34 cellular contexts compared by ENCODE assay signal in genomic region chr6:17941318-17941717, GRCh38. TPM values are rescaled to one million over a fixed set of nuclear protein-coding genes. Genes with fewer than 3 reads are reported as not detected.
"Had no signal": no experiment of that assay in that cellular context is flagged by ENCODE, and none has a peak within 500 bp of the region (broad histone marks: within the 10 kb centered on the region; RNA-seq: fewer than 3 reads in every experiment).

No MANE protein-coding gene starts in this region.

- H3K4me1 Mint-ChIP-seq: activated B cell treated with CpG ODN at 0.5 μM for 24 hours; activated T-helper 17 cell treated with anti-CD3 and anti-CD28 coated beads, Interleukin-2, amount 50 U/mL, for 72 hours; central memory CD8-positive, alpha-beta T cell had no signal

- H3K36me3 ChIP-seq: brain microvascular endothelial cell, esophagus squamous epithelium, gastroesophageal sphincter, WERI-Rb-1 had no signal

- H3K36me3 Mint-ChIP-seq: activated naive CD8-positive, alpha-beta T cell had no signal

- H3K27ac Mint-ChIP-seq: activated B cell treated with CpG ODN at 0.5 μM for 24 hours; activated CD8-positive, alpha-beta T cell treated with anti-CD3 and anti-CD28 coated beads for 36 hours; activated naive CD8-positive, alpha-beta T cell; activated T-helper 17 cell treated with anti-CD3 and anti-CD28 coated beads, Interleukin-2, amount 50 U/mL, for 72 hours; dendritic cell treated with granulocyte-macrophage colony-stimulating factor and Interleukin-4, amounts not matched to agents 40 ng/mL and 50 ng/mL, for 4 days; effector memory CD8-positive, alpha-beta T cell; T-helper 1 cell treated with Interleukin-12 subunit alpha and Interleukin-12 subunit beta and Interleukin-4 antibody, amounts not matched to agents 30 μg/mL and 1 μg/mL, for 36 hours; T-helper 2 cell treated with Interferon-gamma antibody and Interleukin-4, amounts not matched to agents 5 μg/mL and 100 μg/mL, for 36 hours had no signal

- H3K27me3 ChIP-seq: brain microvascular endothelial cell, dorsolateral prefrontal cortex, esophagus squamous epithelium, gastroesophageal sphincter had no signal

- H3K4me3 Mint-ChIP-seq: activated B cell treated with CpG ODN at 0.5 μM for 24 hours; activated CD8-positive, alpha-beta T cell treated with anti-CD3 and anti-CD28 coated beads for 36 hours; activated naive CD8-positive, alpha-beta T cell; activated T-cell treated with anti-CD3 and anti-CD28 coated beads, Interleukin-2, amount 50 U/mL, for 4 hours; activated T-helper 17 cell treated with anti-CD3 and anti-CD28 coated beads, Interleukin-2, amount 50 U/mL, for 72 hours; central memory CD8-positive, alpha-beta T cell; dendritic cell treated with granulocyte-macrophage colony-stimulating factor and Interleukin-4, amounts not matched to agents 40 ng/mL and 50 ng/mL, for 4 days; effector memory CD8-positive, alpha-beta T cell; T-helper 1 cell treated with Interleukin-12 subunit alpha and Interleukin-12 subunit beta and Interleukin-4 antibody, amounts not matched to agents 30 μg/mL and 1 μg/mL, for 36 hours; T-helper 2 cell treated with Interferon-gamma antibody and Interleukin-4, amounts not matched to agents 5 μg/mL and 100 μg/mL, for 36 hours had no signal

- FAIRE-seq: astrocyte, bronchial epithelial cell, endothelial cell of umbilical vein had no signal

- DNase-seq: activated B cell treated with CpG ODN at 0.5 μM for 24 hours; activated CD4-positive, alpha-beta T cell treated with anti-CD3 and anti-CD28 coated beads for 48 hours; activated CD4-positive, alpha-beta T cell treated with anti-CD3 and anti-CD28 coated beads, Interleukin-2, amount 50 U/mL, for 1 hour; activated CD4-positive, alpha-beta T cell treated with anti-CD3 and anti-CD28 coated beads, Interleukin-2, amount 50 U/mL, for 48 hours; activated CD8-positive, alpha-beta memory T cell treated with anti-CD3 and anti-CD28 coated beads for 24 hours; activated CD8-positive, alpha-beta T cell treated with anti-CD3 and anti-CD28 coated beads for 36 hours; activated effector memory CD4-positive, alpha-beta T cell treated with Interleukin-2 at 50 U/mL for 16 hours; activated gamma-delta T cell treated with Interleukin-2 at 50 U/mL for 16 hours; activated naive CD4-positive, alpha-beta T cell treated with anti-CD3 and anti-CD28 coated beads, Interleukin-2, amount 50 U/mL, for 16 hours; activated naive CD4-positive, alpha-beta T cell treated with Interleukin-2 at 50 U/mL for 16 hours; activated T-cell treated with anti-CD3 and anti-CD28 coated beads, Interleukin-2, amount 50 U/mL, for 4 hours; amniotic stem cell; anterior cingulate cortex; brain microvascular endothelial cell; dorsolateral prefrontal cortex; effector memory CD8-positive, alpha-beta T cell; esophagus squamous epithelium; foreskin melanocyte; head of caudate nucleus; T1000 had no signal

- H3K4me3 ChIP-seq: coronary artery, dorsolateral prefrontal cortex, esophagus squamous epithelium, gastroesophageal sphincter had no signal

- ATAC-seq: activated CD4-positive, CD25-positive, alpha-beta regulatory T cell treated with anti-CD3 and anti-CD28 coated beads, Interleukin-2, amount 50 U/mL, for 24 hours; activated CD8-positive, alpha-beta T cell treated with anti-CD3 and anti-CD28 coated beads for 36 hours; activated T-cell treated with anti-CD3 and anti-CD28 coated beads, Interleukin-2, amount 50 U/mL, for 4 hours; activated T-helper 17 cell treated with anti-CD3 and anti-CD28 coated beads, Interleukin-2, amount 50 U/mL, for 72 hours; effector memory CD8-positive, alpha-beta T cell; gastroesophageal sphincter had no signal

- H3K27me3 Mint-ChIP-seq: activated B cell treated with CpG ODN at 0.5 μM for 24 hours; dendritic cell treated with granulocyte-macrophage colony-stimulating factor and Interleukin-4, amounts not matched to agents 40 ng/mL and 50 ng/mL, for 4 days had no signal

- H3K9me3 ChIP-seq: esophagus squamous epithelium, gastroesophageal sphincter had no signal

- H3K27ac ChIP-seq: brain microvascular endothelial cell, coronary artery, dorsolateral prefrontal cortex, epithelial cell of prostate, esophagus squamous epithelium, gastroesophageal sphincter, WERI-Rb-1 had no signal

- H3K9me3 Mint-ChIP-seq: activated B cell treated with CpG ODN at 0.5 μM for 24 hours; activated CD8-positive, alpha-beta T cell treated with anti-CD3 and anti-CD28 coated beads for 36 hours; central memory CD8-positive, alpha-beta T cell; effector memory CD8-positive, alpha-beta T cell; T-helper 1 cell treated with Interleukin-12 subunit alpha and Interleukin-12 subunit beta and Interleukin-4 antibody, amounts not matched to agents 30 μg/mL and 1 μg/mL, for 36 hours; T-helper 2 cell treated with Interferon-gamma antibody and Interleukin-4, amounts not matched to agents 5 μg/mL and 100 μg/mL, for 36 hours had no signal

RNA-seq across cellular contexts. Expression of gene KIF13A, which starts 46.1 kb away (rescaled TPM):
- total RNA-seq: activated CD8-positive, alpha-beta T cell treated with anti-CD3 and anti-CD28 coated beads for 36 hours had no signal
